ENCODE assay signal across 10 cellular contexts in genomic region chr1:34684246-34684645, GRCh38.
DNase-seq lines count a peak whose midpoint lies in the region; ATAC-seq and TF ChIP-seq lines count a peak whose summit lies in the region.
"Had no signal": no experiment of that assay in that cellular context is flagged by ENCODE, and none has a peak within 500 bp of the region (broad histone marks: within the 10 kb centered on the region; RNA-seq: fewer than 3 reads in every experiment).

No MANE protein-coding gene starts in this region.

- no peak overlapping the region for H3K4me3 Mint-ChIP-seq in activated naive CD8-positive, alpha-beta T cell treated with anti-CD3 and anti-CD28 coated beads for 36 hours
- no peak overlapping the region for H3K4me3 Mint-ChIP-seq in nephron progenitor cell

- DNase-seq in DMS53 treated with DMSO at 0.1 percent for 48 hours (lab: John Stamatoyannopoulos, UW; ENCODE audit: unreplicated experiment), result peak; percentile 47
- DNase-seq in HT1080 (ENCODE audit: low read depth), result peak; percentile 24
- peak; percentile 37 for DNase-seq in activated naive CD8-positive, alpha-beta T cell treated with anti-CD3 and anti-CD28 coated beads for 36 hours
- no peak for DNase-seq in nephron progenitor cell
- DNase-seq in lower lobe of right lung, result no peak

- TF ChIP-seq CTCF in nephron progenitor cell (IDR thresholded peaks at IDR 0.05), result no peak
- no peak for TF ChIP-seq CTCF in lower lobe of right lung (IDR thresholded peaks at IDR 0.05)

- H3K27ac ChIP-seq in lower lobe of right lung, result no peak overlapping the region
- H3K27ac ChIP-seq: cardiac muscle cell, KMS-11, suprapubic skin had no signal

- H3K27ac Mint-ChIP-seq in activated naive CD8-positive, alpha-beta T cell treated with anti-CD3 and anti-CD28 coated beads for 36 hours, result peak overlapping the region; percentile 23
- peak overlapping the region; percentile 65 for H3K27ac Mint-ChIP-seq in nephron progenitor cell

- H3K36me3 Mint-ChIP-seq in activated naive CD8-positive, alpha-beta T cell treated with anti-CD3 and anti-CD28 coated beads for 36 hours, result no peaks in the 10 kb centered on the region
- no peaks in the 10 kb centered on the region for H3K36me3 Mint-ChIP-seq in nephron progenitor cell (ENCODE audit: low read depth)

- H3K9me3 ChIP-seq in lower lobe of right lung, result no peaks in the 10 kb centered on the region
- H3K9me3 ChIP-seq: suprapubic skin had no signal

- H3K4me1 ChIP-seq in lower lobe of right lung, result peaks cover 8% of the 10 kb centered on the region

- no peaks in the 10 kb centered on the region for H3K9me3 Mint-ChIP-seq in activated naive CD8-positive, alpha-beta T cell treated with anti-CD3 and anti-CD28 coated beads for 36 hours
- peaks cover 24% of the 10 kb centered on the region for H3K9me3 Mint-ChIP-seq in nephron progenitor cell

- peaks cover 12% of the 10 kb centered on the region for H3K4me1 Mint-ChIP-seq in activated naive CD8-positive, alpha-beta T cell treated with anti-CD3 and anti-CD28 coated beads for 36 hours
- peaks cover 10% of the 10 kb centered on the region for H3K4me1 Mint-ChIP-seq in nephron progenitor cell

- ATAC-seq in HG02884 (IDR thresholded peaks at IDR 0.05; ENCODE audit: unreplicated experiment) (no peak), GM21381 (IDR thresholded peaks at IDR 0.05; ENCODE audit: unreplicated experiment) (no peak), lower lobe of right lung (no peak)

- intact Hi-C loops in lower lobe of right lung (cut with DNase I), result no loop called here

- no peak overlapping the region for H3K4me3 ChIP-seq in lower lobe of right lung
- H3K4me3 ChIP-seq: cardiac muscle cell, suprapubic skin had no signal

- H3K27me3 Mint-ChIP-seq in activated naive CD8-positive, alpha-beta T cell treated with anti-CD3 and anti-CD28 coated beads for 36 hours, result peaks cover 15% of the 10 kb centered on the region
- H3K27me3 Mint-ChIP-seq in nephron progenitor cell (ENCODE audit: low read depth, poor library complexity), result peaks cover 24% of the 10 kb centered on the region

- H3K27me3 ChIP-seq in lower lobe of right lung (ENCODE audit: low read depth), result no peaks in the 10 kb centered on the region
- H3K27me3 ChIP-seq: cardiac muscle cell had no signal

- H3K36me3 ChIP-seq in lower lobe of right lung, result no peaks in the 10 kb centered on the region
- H3K36me3 ChIP-seq: cardiac muscle cell, suprapubic skin had no signal

Comparison
In these comparisons a context has a peak if more than half of its experiments do, and no peak if none do; other contexts are left out.
1. DNase-seq: peak in DMS53 treated with DMSO at 0.1 percent for 48 hours (single experiment), HT1080 (single experiment) and activated naive CD8-positive, alpha-beta T cell treated with anti-CD3 and anti-CD28 coated beads for 36 hours (single experiment); none in nephron progenitor cell (single experiment) and lower lobe of right lung (single experiment).